In genomic region chr1:109874445-109874844, GRCh38 we compare ENCODE assay signal across 1 cellular context.
TF ChIP-seq lines count a peak whose summit lies in the region.

No MANE protein-coding gene starts in this region.

TF ChIP-seq in H1, 55 proteins besides CTCF, POLR2A, EP300 and RAD21:
- TF ChIP-seq POLR2AphosphoS5 (IDR thresholded peaks at IDR 0.05; ENCODE audit: low read depth, low read length) (no peak), KDM4A (IDR thresholded peaks at IDR 0.05; ENCODE audit: low read depth, low read length, severe bottlenecking) (no peak), BACH1 (IDR thresholded peaks at IDR 0.05; ENCODE audit: low read length) (no peak), SRF (IDR thresholded peaks at IDR 0.05; ENCODE audit: low read depth, low read length) (no peak), CREB1 (IDR thresholded peaks at IDR 0.05) (no peak), PHF8 (conservative IDR thresholded peaks at IDR 0.05; ENCODE audit: low read depth, low read length) (no peak), HDAC6 (IDR thresholded peaks at IDR 0.05; ENCODE audit: low read depth, low read length) (no peak), JUN (IDR thresholded peaks at IDR 0.05; ENCODE audit: low read depth, low read length) (no peak), CEBPB (IDR thresholded peaks at IDR 0.05; ENCODE audit: low read depth, low read length) (no peak), USF2 (IDR thresholded peaks at IDR 0.05; ENCODE audit: low read length) (no peak), ATF2 (IDR thresholded peaks at IDR 0.05; ENCODE audit: low read length) (no peak), SP2 (IDR thresholded peaks at IDR 0.05; ENCODE audit: low read length) (no peak), SIRT6 (IDR thresholded peaks at IDR 0.05; ENCODE audit: low read length) (no peak), NANOG (IDR thresholded peaks at IDR 0.05; ENCODE audit: insufficient read depth, low read depth, low read length, poor library complexity, severe bottlenecking) (no peak), FOSL1 (IDR thresholded peaks at IDR 0.05; ENCODE audit: insufficient read depth, low read depth, low read length) (no peak), EZH2 (IDR thresholded peaks at IDR 0.05; ENCODE audit: low read depth, low read length, severe bottlenecking) (no peak), SAP30 (IDR thresholded peaks at IDR 0.05; ENCODE audit: insufficient read depth, insufficient replicate concordance, low read length) (no peak)
TF ChIP-seq in H1: peak in this region for 0.
